37 cellular contexts compared by ENCODE assay signal in genomic region chr7:72123913-72124312, GRCh38.
"Had no signal": no experiment of that assay in that cellular context is flagged by ENCODE, and none has a peak within 500 bp of the region (broad histone marks: within the 10 kb centered on the region; RNA-seq: fewer than 3 reads in every experiment).

No MANE protein-coding gene starts in this region.

- DNase-seq: activated B cell treated with CpG ODN at 0.5 μM for 24 hours; activated CD4-positive, alpha-beta memory T cell treated with anti-CD3 and anti-CD28 coated beads for 36 hours; activated CD4-positive, alpha-beta T cell treated with anti-CD3 and anti-CD28 coated beads for 4 hours; activated CD4-positive, alpha-beta T cell treated with anti-CD3 and anti-CD28 coated beads, Interleukin-2, amount 10 ng/mL, durations not matched to agents 24 days and 14 days; activated CD4-positive, alpha-beta T cell treated with anti-CD3 and anti-CD28 coated beads, Interleukin-2, amount 50 U/mL, for 1 hour; activated CD4-positive, alpha-beta T cell treated with anti-CD3 and anti-CD28 coated beads, Interleukin-2, amount 50 U/mL, for 4 hours; activated CD4-positive, CD25-positive, alpha-beta regulatory T cell treated with anti-CD3 and anti-CD28 coated beads, Interleukin-2, amount 50 U/mL, for 72 hours; activated CD8-positive, alpha-beta memory T cell treated with anti-CD3 and anti-CD28 coated beads, Interleukin-2, amount 50 U/mL, for 4 hours; activated CD8-positive, alpha-beta T cell treated with anti-CD3 and anti-CD28 coated beads for 36 hours; activated effector memory CD4-positive, alpha-beta T cell treated with Interleukin-2 at 50 U/mL for 16 hours; activated gamma-delta T cell; activated naive CD4-positive, alpha-beta T cell treated with anti-CD3 and anti-CD28 coated beads, Interleukin-2, amount 10 ng/mL, durations not matched to agents 7 days and 5 days; activated naive CD4-positive, alpha-beta T cell treated with Interleukin-2 at 50 U/mL for 16 hours; activated naive CD8-positive, alpha-beta T cell treated with anti-CD3 and anti-CD28 coated beads, Interleukin-2, amount 10 ng/mL, durations not matched to agents 7 days and 5 days; activated T-cell treated with anti-CD3 and anti-CD28 coated beads for 4 hours; activated T-cell treated with anti-CD3 and anti-CD28 coated beads, Interleukin-2, amount 50 U/mL, for 1 hour; activated T-cell treated with anti-CD3 and anti-CD28 coated beads, Interleukin-2, amount 50 U/mL, for 48 hours; adrenal gland; amniotic stem cell; aorta; caudate nucleus; cerebellar nuclear complex; T-helper 1 cell; T-helper 2 cell; T-helper 9 cell had no signal

- H3K4me3 ChIP-seq: adrenal gland, cardiac muscle cell had no signal

- H3K4me1 Mint-ChIP-seq: activated B cell treated with CpG ODN at 0.5 μM for 24 hours; activated CD4-positive, alpha-beta T cell treated with anti-CD3 and anti-CD28 coated beads, Interleukin-2, amount 10 ng/mL, durations not matched to agents 24 days and 14 days; activated naive CD4-positive, alpha-beta T cell treated with anti-CD3 and anti-CD28 coated beads, Interleukin-2, amount 10 ng/mL, durations not matched to agents 7 days and 5 days; activated naive CD4-positive, alpha-beta T cell treated with anti-CD3 and anti-CD28 coated beads, Interleukin-2, amount 50 U/mL, for 24 hours; activated naive CD8-positive, alpha-beta T cell treated with anti-CD3 and anti-CD28 coated beads, Interleukin-2, amount 10 ng/mL, durations not matched to agents 7 days and 5 days; brain; central memory CD8-positive, alpha-beta T cell had no signal

- H3K36me3 ChIP-seq: adrenal gland, cardiac muscle cell had no signal

- H3K27me3 ChIP-seq: adrenal gland, cardiac muscle cell had no signal

- H3K27ac Mint-ChIP-seq: activated B cell treated with CpG ODN at 0.5 μM for 24 hours; activated CD4-positive, alpha-beta memory T cell treated with anti-CD3 and anti-CD28 coated beads for 36 hours; activated CD4-positive, alpha-beta T cell treated with anti-CD3 and anti-CD28 coated beads, Interleukin-2, amount 10 ng/mL, durations not matched to agents 24 days and 14 days; activated CD8-positive, alpha-beta T cell treated with anti-CD3 and anti-CD28 coated beads for 36 hours; activated naive CD4-positive, alpha-beta T cell treated with anti-CD3 and anti-CD28 coated beads, Interleukin-2, amount 10 ng/mL, durations not matched to agents 7 days and 5 days; activated naive CD4-positive, alpha-beta T cell treated with anti-CD3 and anti-CD28 coated beads, Interleukin-2, amount 50 U/mL, for 24 hours; activated naive CD8-positive, alpha-beta T cell; activated naive CD8-positive, alpha-beta T cell treated with anti-CD3 and anti-CD28 coated beads, Interleukin-2, amount 10 ng/mL, durations not matched to agents 7 days and 5 days; activated T-helper 2 cell treated with anti-CD3 and anti-CD28 coated beads, Interferon-gamma antibody, Interleukin-2, Interleukin-4, amounts not matched to agents 10 μg/mL and 5 μg/mL and 100 μg/mL, durations not matched to agents 14 hours and 24 hours and 36 hours; brain; T-helper 1 cell treated with Interleukin-12 subunit alpha and Interleukin-12 subunit beta and Interleukin-4 antibody, amounts not matched to agents 30 μg/mL and 1 μg/mL, for 36 hours; T-helper 2 cell treated with Interferon-gamma antibody and Interleukin-4, amounts not matched to agents 5 μg/mL and 100 μg/mL, for 36 hours had no signal

- H3K9me3 Mint-ChIP-seq: activated B cell treated with CpG ODN at 0.5 μM for 24 hours; activated CD4-positive, alpha-beta T cell treated with anti-CD3 and anti-CD28 coated beads, Interleukin-2, amount 10 ng/mL, durations not matched to agents 24 days and 14 days; activated CD8-positive, alpha-beta T cell treated with anti-CD3 and anti-CD28 coated beads for 36 hours had no signal

- FAIRE-seq: astrocyte, bronchial epithelial cell, TTC549 had no signal

- H3K27ac ChIP-seq: adrenal gland, cardiac muscle cell, VCaP had no signal

- H3K4me3 Mint-ChIP-seq: activated B cell treated with CpG ODN at 0.5 μM for 24 hours; activated CD4-positive, alpha-beta memory T cell treated with anti-CD3 and anti-CD28 coated beads for 36 hours; activated CD4-positive, alpha-beta T cell treated with anti-CD3 and anti-CD28 coated beads, Interleukin-2, amount 10 ng/mL, durations not matched to agents 24 days and 14 days; activated CD8-positive, alpha-beta T cell treated with anti-CD3 and anti-CD28 coated beads for 36 hours; activated naive CD4-positive, alpha-beta T cell treated with anti-CD3 and anti-CD28 coated beads, Interleukin-2, amount 10 ng/mL, durations not matched to agents 7 days and 5 days; activated naive CD4-positive, alpha-beta T cell treated with anti-CD3 and anti-CD28 coated beads, Interleukin-2, amount 50 U/mL, for 24 hours; activated naive CD8-positive, alpha-beta T cell; activated naive CD8-positive, alpha-beta T cell treated with anti-CD3 and anti-CD28 coated beads, Interleukin-2, amount 10 ng/mL, durations not matched to agents 7 days and 5 days; brain; central memory CD8-positive, alpha-beta T cell; T-helper 1 cell treated with Interleukin-12 subunit alpha and Interleukin-12 subunit beta and Interleukin-4 antibody, amounts not matched to agents 30 μg/mL and 1 μg/mL, for 36 hours; T-helper 2 cell treated with Interferon-gamma antibody and Interleukin-4, amounts not matched to agents 5 μg/mL and 100 μg/mL, for 36 hours had no signal

- H3K9me3 ChIP-seq: adrenal gland had no signal

- H3K36me3 Mint-ChIP-seq: activated CD4-positive, alpha-beta memory T cell treated with anti-CD3 and anti-CD28 coated beads for 36 hours; activated naive CD4-positive, alpha-beta T cell treated with anti-CD3 and anti-CD28 coated beads, Interleukin-2, amount 10 ng/mL, durations not matched to agents 7 days and 5 days; activated naive CD4-positive, alpha-beta T cell treated with anti-CD3 and anti-CD28 coated beads, Interleukin-2, amount 50 U/mL, for 24 hours; activated naive CD8-positive, alpha-beta T cell; activated naive CD8-positive, alpha-beta T cell treated with anti-CD3 and anti-CD28 coated beads, Interleukin-2, amount 10 ng/mL, durations not matched to agents 7 days and 5 days; brain had no signal

- H3K4me1 ChIP-seq: adrenal gland had no signal

- ATAC-seq: activated CD8-positive, alpha-beta T cell treated with anti-CD3 and anti-CD28 coated beads for 36 hours had no signal

- H3K27me3 Mint-ChIP-seq: activated B cell treated with CpG ODN at 0.5 μM for 24 hours; activated CD4-positive, alpha-beta memory T cell treated with anti-CD3 and anti-CD28 coated beads for 36 hours; activated CD4-positive, alpha-beta T cell treated with anti-CD3 and anti-CD28 coated beads, Interleukin-2, amount 10 ng/mL, durations not matched to agents 24 days and 14 days; activated CD8-positive, alpha-beta T cell treated with anti-CD3 and anti-CD28 coated beads for 36 hours; activated naive CD4-positive, alpha-beta T cell treated with anti-CD3 and anti-CD28 coated beads, Interleukin-2, amount 10 ng/mL, durations not matched to agents 7 days and 5 days; activated naive CD8-positive, alpha-beta T cell; activated naive CD8-positive, alpha-beta T cell treated with anti-CD3 and anti-CD28 coated beads, Interleukin-2, amount 10 ng/mL, durations not matched to agents 7 days and 5 days; brain; central memory CD8-positive, alpha-beta T cell had no signal
